ENCODE assay signal across 31 cellular contexts in the genomic region with DNA sequence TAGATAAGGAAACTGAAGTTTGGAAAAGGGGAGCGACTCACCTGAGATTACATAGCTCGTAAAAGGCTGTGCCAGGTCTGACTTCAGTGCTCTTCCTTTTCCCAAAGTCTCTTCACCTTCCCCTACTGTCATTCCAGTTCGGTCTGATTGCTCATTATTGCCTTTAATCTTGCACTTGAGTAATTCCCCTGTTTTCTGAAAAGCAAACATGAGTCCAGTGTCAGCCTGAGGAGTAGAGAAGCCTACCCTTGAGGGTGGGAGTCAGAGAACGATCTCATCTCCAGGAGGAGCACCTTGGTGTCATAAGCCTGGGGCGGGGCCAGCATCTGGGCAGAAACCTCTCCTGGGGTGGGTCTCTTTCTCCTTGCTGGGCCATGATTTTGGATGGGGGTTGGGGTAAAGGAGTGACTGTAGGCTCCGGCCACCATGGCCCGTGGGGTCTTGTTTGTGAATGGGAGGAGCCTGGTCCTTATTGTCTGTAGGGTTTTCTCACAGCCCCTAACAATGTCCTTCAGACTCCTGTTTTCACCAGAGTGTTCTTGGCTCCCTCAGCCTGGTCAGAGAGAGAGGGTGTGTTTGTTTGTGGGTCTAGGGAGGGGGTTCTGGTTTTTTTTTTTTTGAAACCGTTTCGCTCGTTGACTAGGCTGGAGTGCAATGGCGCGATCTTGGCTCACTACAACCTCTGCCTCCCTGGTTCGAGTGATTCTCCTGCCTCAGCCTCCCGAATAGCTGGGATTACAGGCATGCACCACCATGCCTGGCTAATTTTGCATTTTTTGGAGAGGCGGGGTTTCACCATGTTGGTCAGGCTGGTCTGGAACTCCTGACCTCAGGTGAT. TPM values are rescaled to one million over a fixed set of nuclear protein-coding genes. Genes with fewer than 3 reads are reported as not detected.
DNase-seq lines count a peak whose midpoint lies in the region; TF ChIP-seq lines count a peak whose summit lies in the region.
"Had no signal": no experiment of that assay in that cellular context is flagged by ENCODE, and none has a peak within 500 bp of the region (broad histone marks: within the 10 kb centered on the region; RNA-seq: fewer than 3 reads in every experiment).

No MANE protein-coding gene starts in this region.

- H3K27ac Mint-ChIP-seq in endodermal cell (peak overlapping the region; percentile 79), neural crest cell (ENCODE audit: unreplicated experiment) (no peak overlapping the region)
- H3K27ac Mint-ChIP-seq: activated naive CD4-positive, alpha-beta T cell treated with anti-CD3 and anti-CD28 coated beads for 36 hours; stimulated activated effector memory CD8-positive, alpha-beta T cell treated with anti-CD3 and anti-CD28 coated beads, Interleukin-12 subunit alpha, Interleukin-12 subunit beta, amount 100 ng/mL, for 72 hours; T-helper 1 cell treated with Interleukin-12 subunit alpha and Interleukin-12 subunit beta and Interleukin-4 antibody, amounts not matched to agents 30 μg/mL and 1 μg/mL, for 36 hours had no signal

- DNase-seq in H7 (peak; percentile 39), LoVo (ENCODE audit: low spot score) (peak; percentile 16), endodermal cell (peak; percentile 56), neural crest cell (ENCODE audit: low read depth, low spot score) (no peak), dermis blood vessel endothelial cell (no peak), dedifferentiated amniotic fluid mesenchymal stem cell (ENCODE audit: extremely low spot score) (no peak)
- no peak for DNase-seq in activated naive CD4-positive, alpha-beta T cell treated with anti-CD3 and anti-CD28 coated beads, Interleukin-2, amount 50 U/mL, for 16 hours
- DNase-seq in effector memory CD4-positive, alpha-beta T cell: no peak
- DNase-seq: activated CD4-positive, alpha-beta T cell treated with anti-CD3 and anti-CD28 coated beads, Interleukin-2, amount 50 U/mL, for 4 hours; activated naive CD4-positive, alpha-beta T cell treated with anti-CD3 and anti-CD28 coated beads for 36 hours; CD8-positive, alpha-beta memory T cell; cerebellar nuclear complex; DMS153; midbrain; naive B cell; NCI-H1048; NCI-H1694; NCI-H2171 treated with DMSO at 0.1 percent for 48 hours; NCI-H510A treated with DMSO at 0.1 percent for 48 hours; nucleus accumbens; OCI-M1; psoas muscle; SK-N-SH; stimulated activated CD4-positive, alpha-beta T cell treated with anti-CD3 and anti-CD28 coated beads, Interleukin-4, amount 100 ng/mL, for 4 hours had no signal

- no peak overlapping the region for H3K9ac ChIP-seq in endodermal cell (ENCODE audit: extremely low read depth, low read length, poor library complexity, severe bottlenecking)
- H3K9ac ChIP-seq: SK-N-SH had no signal

- H3K36me3 Mint-ChIP-seq in endodermal cell (ENCODE audit: low read depth) (peaks cover 9% of the 10 kb centered on the region), neural crest cell (ENCODE audit: low read depth) (peaks cover 8% of the 10 kb centered on the region)
- H3K36me3 Mint-ChIP-seq: CD8-positive, alpha-beta memory T cell; naive B cell; stimulated activated effector memory CD8-positive, alpha-beta T cell treated with anti-CD3 and anti-CD28 coated beads, Interleukin-12 subunit alpha, Interleukin-12 subunit beta, amount 100 ng/mL, for 72 hours had no signal

- H3K4me3 Mint-ChIP-seq in endodermal cell (no peak overlapping the region), neural crest cell (peak overlapping the region; percentile 49)
- H3K4me3 Mint-ChIP-seq: activated naive CD4-positive, alpha-beta T cell treated with anti-CD3 and anti-CD28 coated beads for 36 hours; CD8-positive, alpha-beta memory T cell; naive B cell; stimulated activated effector memory CD8-positive, alpha-beta T cell treated with anti-CD3 and anti-CD28 coated beads, Interleukin-12 subunit alpha, Interleukin-12 subunit beta, amount 100 ng/mL, for 72 hours; T-helper 1 cell treated with Interleukin-12 subunit alpha and Interleukin-12 subunit beta and Interleukin-4 antibody, amounts not matched to agents 30 μg/mL and 1 μg/mL, for 36 hours had no signal

- WGBS in endodermal cell (ENCODE audit: insufficient coverage in 1 of 2, insufficient read length in 1 of 2), 2 experiments: 90 to 94% methylated on average over 7 to 15 of the region's 15 CpGs

- peaks cover 6% of the 10 kb centered on the region for H3K4me1 ChIP-seq in endodermal cell (ENCODE audit: control insufficient read depth, insufficient read depth, low read length)
- no peaks in the 10 kb centered on the region for H3K4me1 ChIP-seq in effector memory CD4-positive, alpha-beta T cell (ENCODE audit: control insufficient read depth, insufficient read depth, low read length, poor library complexity, severe bottlenecking)
- H3K4me1 ChIP-seq: adrenal gland, psoas muscle had no signal

- no peak overlapping the region for H3K27ac ChIP-seq in endodermal cell (ENCODE audit: low read depth, low read length)
- no peak overlapping the region for H3K27ac ChIP-seq in effector memory CD4-positive, alpha-beta T cell (ENCODE audit: insufficient read depth, low read length, poor library complexity, severe bottlenecking)
- H3K27ac ChIP-seq: adrenal gland, psoas muscle, upper lobe of left lung had no signal

- H3K27me3 ChIP-seq in H7 (ENCODE audit: control insufficient read depth, insufficient read depth, low read length) (no peaks in the 10 kb centered on the region), endodermal cell (ENCODE audit: control insufficient read depth, insufficient read depth, low read length, poor library complexity, severe bottlenecking) (no peaks in the 10 kb centered on the region)
- H3K27me3 ChIP-seq in effector memory CD4-positive, alpha-beta T cell (replicated peaks; ENCODE audit: control insufficient read depth, insufficient read depth, low read length, poor library complexity, severe bottlenecking): peaks cover 3% of the 10 kb centered on the region
- H3K27me3 ChIP-seq: upper lobe of left lung had no signal

- no peak overlapping the region for H3K4me3 ChIP-seq in H7 (ENCODE audit: insufficient read depth, low read depth, low read length)
- no peak overlapping the region for H3K4me3 ChIP-seq in endodermal cell (ENCODE audit: low read length)
- no peak overlapping the region for H3K4me3 ChIP-seq in effector memory CD4-positive, alpha-beta T cell (ENCODE audit: insufficient read depth, low read depth, low read length, poor library complexity, severe bottlenecking)
- H3K4me3 ChIP-seq: adrenal gland, psoas muscle, upper lobe of left lung had no signal

- H3K27me3 Mint-ChIP-seq in endodermal cell (ENCODE audit: insufficient read depth) (no peaks in the 10 kb centered on the region), neural crest cell (ENCODE audit: low read depth) (no peaks in the 10 kb centered on the region)
- H3K27me3 Mint-ChIP-seq: naive B cell had no signal

- no peak for TF ChIP-seq CTCF in endodermal cell (conservative IDR thresholded peaks at IDR 0.05)
- no peak for TF ChIP-seq CTCF in neural crest cell (conservative IDR thresholded peaks at IDR 0.05)

- H3K36me3 ChIP-seq in H7 (replicated peaks; ENCODE audit: control insufficient read depth, insufficient read depth, low read length) (no peaks in the 10 kb centered on the region; the same call in 1 of the 2 replicates), endodermal cell (ENCODE audit: control insufficient read depth, insufficient read depth, low read length) (peaks cover 7% of the 10 kb centered on the region)
- H3K36me3 ChIP-seq in effector memory CD4-positive, alpha-beta T cell (ENCODE audit: control insufficient read depth, insufficient read depth, low read length): no peaks in the 10 kb centered on the region
- H3K36me3 ChIP-seq: adrenal gland, upper lobe of left lung had no signal

- H3K9me3 Mint-ChIP-seq in endodermal cell (no peaks in the 10 kb centered on the region), neural crest cell (no peaks in the 10 kb centered on the region)
- H3K9me3 Mint-ChIP-seq: activated naive CD4-positive, alpha-beta T cell treated with anti-CD3 and anti-CD28 coated beads for 36 hours; CD8-positive, alpha-beta memory T cell; naive B cell; stimulated activated effector memory CD8-positive, alpha-beta T cell treated with anti-CD3 and anti-CD28 coated beads, Interleukin-12 subunit alpha, Interleukin-12 subunit beta, amount 100 ng/mL, for 72 hours; T-helper 1 cell treated with Interleukin-12 subunit alpha and Interleukin-12 subunit beta and Interleukin-4 antibody, amounts not matched to agents 30 μg/mL and 1 μg/mL, for 36 hours had no signal

- H3K9me3 ChIP-seq in endodermal cell (ENCODE audit: control insufficient read depth, low read length): no peaks in the 10 kb centered on the region
- no peaks in the 10 kb centered on the region for H3K9me3 ChIP-seq in effector memory CD4-positive, alpha-beta T cell (ENCODE audit: control insufficient read depth, low read length)
- H3K9me3 ChIP-seq: adrenal gland, psoas muscle, SK-N-SH, upper lobe of left lung had no signal

- peaks cover 81% of the 10 kb centered on the region for H3K4me1 Mint-ChIP-seq in endodermal cell
- H3K4me1 Mint-ChIP-seq in neural crest cell: peaks cover 87% of the 10 kb centered on the region

RNA-seq across cellular contexts. Expression of a gene that starts 6.0 kb away (rescaled TPM):
- total RNA-seq in H7 (2014; rRNA removed; shearing (Covaris generic)): 32.7 and 36.9 TPM in 2 replicates
- 10 to 100 TPM; 62.5 to 67.5 TPM for total RNA-seq in endodermal cell
- polyA plus RNA-seq in endodermal cell (2013, experiment 1 of 2): 144 TPM
- polyA plus RNA-seq in endodermal cell (2013, experiment 2 of 2): 124 TPM
- 106 and 109 TPM in 2 replicates for total RNA-seq in neural crest cell
- total RNA-seq in dermis blood vessel endothelial cell: under 0.01 and 0.05 TPM in 2 replicates
- total RNA-seq: fibroblast of villous mesenchyme had no signal
- polyA plus RNA-seq: CD8-positive, alpha-beta memory T cell had no signal

RNA-seq across cellular contexts. Expression of a gene that starts 39.5 kb away (rescaled TPM):
- 0.21 and 0.30 TPM in 2 replicates for total RNA-seq in H7 (2014; rRNA removed; shearing (Covaris generic))
- under 1 TPM; 0.31 to 0.57 TPM for total RNA-seq in endodermal cell
- polyA plus RNA-seq in endodermal cell (2013, experiment 1 of 2): 67.1 TPM
- 44.6 TPM for polyA plus RNA-seq in endodermal cell (2013, experiment 2 of 2)
- total RNA-seq in neural crest cell: 10.0 and 10.6 TPM in 2 replicates
- under 0.01 and 0.05 TPM in 2 replicates for total RNA-seq in dermis blood vessel endothelial cell
- total RNA-seq: epithelial cell of proximal tubule, fibroblast of villous mesenchyme, LHCN-M2 had no signal
- polyA plus RNA-seq: CD8-positive, alpha-beta memory T cell had no signal

Comparison
In these comparisons a context has a peak if more than half of its experiments do, and no peak if none do; other contexts are left out.
1. DNase-seq: peak in H7 (single experiment), LoVo (single experiment) and endodermal cell (single experiment); none in neural crest cell (single experiment), activated naive CD4-positive, alpha-beta T cell treated with anti-CD3 and anti-CD28 coated beads, Interleukin-2, amount 50 U/mL, for 16 hours (single experiment), dermis blood vessel endothelial cell (single experiment), effector memory CD4-positive, alpha-beta T cell (0 of 3) and dedifferentiated amniotic fluid mesenchymal stem cell (single experiment).
2. RNA of a gene that starts 6.0 kb away (total RNA-seq): 106 to 109 TPM in neural crest cell, 62.5 to 67.5 TPM in endodermal cell and 32.7 to 36.9 TPM in H7; under 0.01 to 0.05 TPM in dermis blood vessel endothelial cell; every median in the first group is over 10 times any median in the second.